8 cellular contexts compared by ENCODE assay signal in the genomic region with DNA sequence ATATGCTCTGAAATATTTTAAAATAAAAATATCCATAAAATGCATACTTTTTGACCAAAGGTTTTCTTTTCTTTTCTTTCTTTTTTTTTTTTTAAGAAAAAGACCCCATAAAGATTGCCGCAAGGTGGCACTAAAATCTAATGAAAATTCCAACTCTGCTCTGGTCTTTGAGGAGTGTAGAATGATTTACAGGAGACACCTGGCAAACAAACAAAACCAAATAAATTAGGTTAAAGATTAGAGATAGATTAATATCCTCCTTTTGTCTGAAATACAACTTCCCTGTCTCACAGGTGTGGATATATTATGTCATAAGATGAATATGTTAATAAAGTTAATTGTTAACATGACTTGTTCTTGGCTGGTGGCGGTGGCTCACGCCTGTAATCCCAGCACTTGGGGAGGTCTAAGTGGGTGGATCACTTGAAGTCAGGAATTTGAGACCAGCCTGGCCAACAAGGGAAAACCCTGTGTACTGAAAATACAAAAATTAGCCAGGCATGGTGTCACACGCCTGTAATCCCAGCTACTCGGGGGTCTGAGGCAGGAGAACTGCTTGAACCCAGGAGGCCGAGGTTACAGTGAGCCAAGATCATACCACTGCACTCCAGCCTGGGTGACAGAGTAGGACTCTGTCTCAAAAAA. TPM values are rescaled to one million over a fixed set of nuclear protein-coding genes. Genes with fewer than 3 reads are reported as not detected.
DNase-seq lines count a peak whose midpoint lies in the region; ATAC-seq and TF ChIP-seq lines count a peak whose summit lies in the region.

No MANE protein-coding gene starts in this region.

- in situ Hi-C loops in astrocyte of the spinal cord (cut with HindIII; ENCODE audit: low sequenced_read_pairs), result no loop called here

- peak overlapping the region in 1 of 2 donors; percentile 84 for H3K9ac ChIP-seq in liver (ENCODE audit: low read depth in 1 of 2, low read length in 2 of 2)

- no peak overlapping the region for H3K4me3 Mint-ChIP-seq in activated CD4-positive, alpha-beta T cell treated with anti-CD3 and anti-CD28 coated beads, Interleukin-2, amount 10 ng/mL, durations not matched to agents 7 days and 5 days

- H3K4me3 ChIP-seq in astrocyte of the spinal cord (ENCODE audit: low read depth, low read length) (no peak overlapping the region), liver (ENCODE audit: low read depth in 1 of 3, low read length in 3 of 3) (no peak overlapping the region), upper lobe of right lung (no peak overlapping the region)

- H3K36me3 ChIP-seq in liver (ENCODE audit: control insufficient read depth in 4 of 4, insufficient read depth in 3 of 4, low read depth in 1 of 4, low read length in 3 of 4) (peaks cover 0 to 1% (median 0%) of the 10 kb centered on the region in 4 donors), upper lobe of right lung (no peaks in the 10 kb centered on the region)

- peak; percentile 37 for DNase-seq in activated CD4-positive, alpha-beta T cell treated with anti-CD3 and anti-CD28 coated beads, Interleukin-2, amount 10 ng/mL, durations not matched to agents 7 days and 5 days
- DNase-seq in activated CD4-positive, alpha-beta T cell treated with anti-CD3 and anti-CD28 coated beads, Interleukin-2, amount 50 U/mL, for 1 hour, result no peak
- peak; percentile 35 for DNase-seq in NCI-H146 (lab: John Stamatoyannopoulos, UW)
- peak; percentile 70 for DNase-seq in astrocyte of the spinal cord (ENCODE audit: low read depth, low spot score)
- DNase-seq in upper lobe of right lung, result peak; percentile 64

- peak; percentile 42 for TF ChIP-seq CTCF in astrocyte of the spinal cord (IDR thresholded peaks at IDR 0.05; ENCODE audit: low read depth, low read length)
- TF ChIP-seq CTCF in liver (IDR thresholded peaks at IDR 0.05; ENCODE audit: low read depth, low read length, missing input control), result peak; percentile 46
- peak; percentile 64 for TF ChIP-seq CTCF in upper lobe of right lung (IDR thresholded peaks at IDR 0.05)

- POLR2A ChIA-PET in activated CD4-positive, alpha-beta T cell treated with anti-CD3 and anti-CD28 coated beads, Interleukin-2, amount 10 ng/mL, durations not matched to agents 7 days and 5 days (lab: Charles Lee), result no interaction called here

- H3K27ac ChIP-seq in liver (ENCODE audit: low read depth in 1 of 2, low read length in 2 of 2) (peak overlapping the region; percentile 55 to 82), upper lobe of right lung (peak overlapping the region; percentile 65)

- H3K27ac Mint-ChIP-seq in activated CD4-positive, alpha-beta T cell treated with anti-CD3 and anti-CD28 coated beads, Interleukin-2, amount 10 ng/mL, durations not matched to agents 7 days and 5 days, result no peak overlapping the region

- peaks cover 7% of the 10 kb centered on the region for H3K4me1 Mint-ChIP-seq in activated CD4-positive, alpha-beta T cell treated with anti-CD3 and anti-CD28 coated beads, Interleukin-2, amount 10 ng/mL, durations not matched to agents 7 days and 5 days

- intact Hi-C loops in upper lobe of right lung (cut with DNase I), result loop anchor here (10.0 kb wide), 1 partner anchor 191 kb away; no protein-coding TSS in a partner anchor

- H3K9me3 ChIP-seq in liver (ENCODE audit: control insufficient read depth in 4 of 4, low read length in 3 of 4) (no peaks in the 10 kb centered on the region), upper lobe of right lung (no peaks in the 10 kb centered on the region)

- TF ChIP-seq RAD21 in liver (IDR thresholded peaks at IDR 0.05), result peak; percentile 77 to 87

- H3K4me1 ChIP-seq in liver (ENCODE audit: control insufficient read depth in 4 of 4, insufficient read depth in 4 of 4, low read length in 3 of 4), result peaks cover 5 to 24% (median 16%) of the 10 kb centered on the region in 4 donors
- peaks cover 17% of the 10 kb centered on the region for H3K4me1 ChIP-seq in upper lobe of right lung

- H3K36me3 Mint-ChIP-seq in activated CD4-positive, alpha-beta T cell treated with anti-CD3 and anti-CD28 coated beads, Interleukin-2, amount 10 ng/mL, durations not matched to agents 7 days and 5 days (ENCODE audit: low read depth), result no peaks in the 10 kb centered on the region

- no peaks in the 10 kb centered on the region for H3K9me3 Mint-ChIP-seq in activated CD4-positive, alpha-beta T cell treated with anti-CD3 and anti-CD28 coated beads, Interleukin-2, amount 10 ng/mL, durations not matched to agents 7 days and 5 days

- CTCF ChIA-PET in activated CD4-positive, alpha-beta T cell treated with anti-CD3 and anti-CD28 coated beads, Interleukin-2, amount 10 ng/mL, durations not matched to agents 7 days and 5 days (lab: Charles Lee), result interaction anchor here (1.4 to 2.3 kb wide), 3 partner anchors 199 to 208 kb away, joined by 5 to 13 read pairs (median 6); no protein-coding TSS in a partner anchor

- H3K27me3 Mint-ChIP-seq in activated CD4-positive, alpha-beta T cell treated with anti-CD3 and anti-CD28 coated beads, Interleukin-2, amount 10 ng/mL, durations not matched to agents 7 days and 5 days, result peaks cover 57% of the 10 kb centered on the region

- 20% methylated on average over 6 of the region's 6 CpGs for WGBS in liver

- H3K27me3 ChIP-seq in liver (ENCODE audit: control insufficient read depth in 4 of 4, insufficient read depth in 4 of 4, low read length in 3 of 4) (no peaks in the 10 kb centered on the region), upper lobe of right lung (no peaks in the 10 kb centered on the region)

- ATAC-seq in upper lobe of right lung (no peak), HG03139 (IDR thresholded peaks at IDR 0.05; ENCODE audit: unreplicated experiment) (no peak), HG02759 (IDR thresholded peaks at IDR 0.05; ENCODE audit: unreplicated experiment) (no peak)

TF ChIP-seq in liver, 16 proteins besides CTCF, POLR2A, EP300 and RAD21 (continues in another document):
- TF ChIP-seq, protein P1, sequence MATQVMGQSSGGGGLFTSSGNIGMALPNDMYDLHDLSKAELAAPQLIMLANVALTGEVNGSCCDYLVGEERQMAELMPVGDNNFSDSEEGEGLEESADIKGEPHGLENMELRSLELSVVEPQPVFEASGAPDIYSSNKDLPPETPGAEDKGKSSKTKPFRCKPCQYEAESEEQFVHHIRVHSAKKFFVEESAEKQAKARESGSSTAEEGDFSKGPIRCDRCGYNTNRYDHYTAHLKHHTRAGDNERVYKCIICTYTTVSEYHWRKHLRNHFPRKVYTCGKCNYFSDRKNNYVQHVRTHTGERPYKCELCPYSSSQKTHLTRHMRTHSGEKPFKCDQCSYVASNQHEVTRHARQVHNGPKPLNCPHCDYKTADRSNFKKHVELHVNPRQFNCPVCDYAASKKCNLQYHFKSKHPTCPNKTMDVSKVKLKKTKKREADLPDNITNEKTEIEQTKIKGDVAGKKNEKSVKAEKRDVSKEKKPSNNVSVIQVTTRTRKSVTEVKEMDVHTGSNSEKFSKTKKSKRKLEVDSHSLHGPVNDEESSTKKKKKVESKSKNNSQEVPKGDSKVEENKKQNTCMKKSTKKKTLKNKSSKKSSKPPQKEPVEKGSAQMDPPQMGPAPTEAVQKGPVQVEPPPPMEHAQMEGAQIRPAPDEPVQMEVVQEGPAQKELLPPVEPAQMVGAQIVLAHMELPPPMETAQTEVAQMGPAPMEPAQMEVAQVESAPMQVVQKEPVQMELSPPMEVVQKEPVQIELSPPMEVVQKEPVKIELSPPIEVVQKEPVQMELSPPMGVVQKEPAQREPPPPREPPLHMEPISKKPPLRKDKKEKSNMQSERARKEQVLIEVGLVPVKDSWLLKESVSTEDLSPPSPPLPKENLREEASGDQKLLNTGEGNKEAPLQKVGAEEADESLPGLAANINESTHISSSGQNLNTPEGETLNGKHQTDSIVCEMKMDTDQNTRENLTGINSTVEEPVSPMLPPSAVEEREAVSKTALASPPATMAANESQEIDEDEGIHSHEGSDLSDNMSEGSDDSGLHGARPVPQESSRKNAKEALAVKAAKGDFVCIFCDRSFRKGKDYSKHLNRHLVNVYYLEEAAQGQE (IDR thresholded peaks at IDR 0.05), result peak; percentile 19
- TF ChIP-seq FOXA1 (IDR thresholded peaks at IDR 0.05) (no peak), HNF4A (conservative IDR thresholded peaks at IDR 0.05) (peak; percentile 56 to 73), NR2F2 (IDR thresholded peaks at IDR 0.05) (peak; percentile 16), EGR1 (IDR thresholded peaks at IDR 0.05; ENCODE audit: low read depth in 2 of 2) (peak in 1 of 2 donors; percentile 34), SP1 (IDR thresholded peaks at IDR 0.05) (peak; percentile 77), RXRA (IDR thresholded peaks at IDR 0.05) (peak; percentile 73 to 85), YY1 (IDR thresholded peaks at IDR 0.05) (peak; percentile 37), GABPA (IDR thresholded peaks at IDR 0.05 in 1 of 2, conservative IDR thresholded peaks at IDR 0.05 in 1 of 2) (no peak), HNF4G (IDR thresholded peaks at IDR 0.05) (no peak), FOXA2 (IDR thresholded peaks at IDR 0.05) (peak; percentile 29), TAF1 (conservative IDR thresholded peaks at IDR 0.05) (no peak), JUND (IDR thresholded peaks at IDR 0.05) (peak; percentile 63 to 85)
- TF ChIP-seq, protein P2, sequence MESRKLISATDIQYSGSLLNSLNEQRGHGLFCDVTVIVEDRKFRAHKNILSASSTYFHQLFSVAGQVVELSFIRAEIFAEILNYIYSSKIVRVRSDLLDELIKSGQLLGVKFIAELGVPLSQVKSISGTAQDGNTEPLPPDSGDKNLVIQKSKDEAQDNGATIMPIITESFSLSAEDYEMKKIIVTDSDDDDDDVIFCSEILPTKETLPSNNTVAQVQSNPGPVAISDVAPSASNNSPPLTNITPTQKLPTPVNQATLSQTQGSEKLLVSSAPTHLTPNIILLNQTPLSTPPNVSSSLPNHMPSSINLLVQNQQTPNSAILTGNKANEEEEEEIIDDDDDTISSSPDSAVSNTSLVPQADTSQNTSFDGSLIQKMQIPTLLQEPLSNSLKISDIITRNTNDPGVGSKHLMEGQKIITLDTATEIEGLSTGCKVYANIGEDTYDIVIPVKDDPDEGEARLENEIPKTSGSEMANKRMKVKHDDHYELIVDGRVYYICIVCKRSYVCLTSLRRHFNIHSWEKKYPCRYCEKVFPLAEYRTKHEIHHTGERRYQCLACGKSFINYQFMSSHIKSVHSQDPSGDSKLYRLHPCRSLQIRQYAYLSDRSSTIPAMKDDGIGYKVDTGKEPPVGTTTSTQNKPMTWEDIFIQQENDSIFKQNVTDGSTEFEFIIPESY (IDR thresholded peaks at IDR 0.05), result peak; percentile 34
- TF ChIP-seq, protein P3, sequence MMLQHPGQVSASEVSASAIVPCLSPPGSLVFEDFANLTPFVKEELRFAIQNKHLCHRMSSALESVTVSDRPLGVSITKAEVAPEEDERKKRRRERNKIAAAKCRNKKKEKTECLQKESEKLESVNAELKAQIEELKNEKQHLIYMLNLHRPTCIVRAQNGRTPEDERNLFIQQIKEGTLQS (IDR thresholded peaks at IDR 0.05), result no peak

RNA-seq across cellular contexts. Expression of a gene that starts 3.5 kb away (rescaled TPM):
- total RNA-seq in activated CD4-positive, alpha-beta T cell treated with anti-CD3 and anti-CD28 coated beads, Interleukin-2, amount 10 ng/mL, durations not matched to agents 7 days and 5 days, result under 1 TPM; 0.52 to 0.67 TPM
- 100 to 1,000 TPM in 1 of 2 donors, 10 to 100 TPM in 1; 82.6 to 634 TPM for total RNA-seq in liver
- 100 to 1,000 TPM; 114 to 207 TPM for polyA plus RNA-seq in liver
- total RNA-seq in upper lobe of right lung, result 191 TPM

Comparison
In these comparisons a context has a peak if more than half of its experiments do, and no peak if none do; other contexts are left out.
1. RNA of a gene that starts 3.5 kb away (total RNA-seq): 82.6 to 634 TPM in liver and 191 TPM in upper lobe of right lung (single experiment); 0.52 to 0.67 TPM in activated CD4-positive, alpha-beta T cell treated with anti-CD3 and anti-CD28 coated beads, Interleukin-2, amount 10 ng/mL, durations not matched to agents 7 days and 5 days; every median in the first group is over 10 times any median in the second.
2. Peak in every context shown above with its lines, with median percentiles within 50 percentile points of each other: CTCF ChIP-seq.